ENCODE assay signal across 16 cellular contexts in the genomic region with DNA sequence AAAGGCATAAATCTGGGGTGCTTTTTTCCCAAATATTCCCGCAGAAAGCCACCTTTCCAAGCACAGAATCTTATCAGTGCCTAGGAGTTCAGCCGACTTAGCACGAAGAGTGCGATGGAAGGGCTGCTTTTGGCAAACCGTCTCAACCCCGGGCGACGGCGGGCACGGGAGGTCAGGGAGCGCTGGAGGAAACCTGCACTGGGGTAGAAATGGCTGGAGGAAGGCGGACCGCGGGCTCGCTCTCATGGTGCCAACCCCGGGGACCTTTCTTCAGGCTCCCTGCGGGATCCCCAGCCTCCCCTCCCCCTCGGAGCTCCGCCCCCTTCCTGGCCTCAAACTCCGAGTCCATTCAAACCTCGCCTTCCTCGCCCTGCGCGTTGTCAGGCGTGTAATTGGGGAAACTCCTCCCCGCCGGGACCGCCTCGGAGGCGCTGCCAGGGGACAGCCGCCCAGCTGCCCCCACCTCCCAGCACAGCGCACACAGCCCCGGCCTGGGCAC. TPM values are rescaled to one million over a fixed set of nuclear protein-coding genes. Genes with fewer than 3 reads are reported as not detected.
DNase-seq lines count a peak whose midpoint lies in the region; ATAC-seq and TF ChIP-seq lines count a peak whose summit lies in the region.
"Had no signal": no experiment of that assay in that cellular context is flagged by ENCODE, and none has a peak within 500 bp of the region (broad histone marks: within the 10 kb centered on the region; RNA-seq: fewer than 3 reads in every experiment).

GABRG3 (plus strand) TSS at position 470 of the 499 bp plus-strand sequence.

- H4K20me1 ChIP-seq in PC-3 (ENCODE audit: low read length) (no peaks in the 10 kb centered on the region), hepatocyte (ENCODE audit: insufficient read depth, poor library complexity, severe bottlenecking) (no peaks in the 10 kb centered on the region)

- H3K4me2 ChIP-seq in PC-3 (ENCODE audit: low read length) (peak within 1 kb of the TSS; percentile 55), hepatocyte (peak within 1 kb of the TSS; percentile 92)

- H3K36me3 ChIP-seq in PC-3 (ENCODE audit: low read depth, low read length) (no peaks in the 10 kb centered on the region), hepatocyte (replicated peaks; ENCODE audit: insufficient read depth, low read depth) (no peaks in the 10 kb centered on the region)

- no peaks in the 10 kb centered on the region for H3F3A ChIP-seq in PC-3 (ENCODE audit: low read length, unreplicated experiment)

- DNase-seq in DMS53 (lab: John Stamatoyannopoulos, UW) (peak; percentile 46), DMS53 treated with DMSO at 0.1 percent for 48 hours (lab: John Stamatoyannopoulos, UW; ENCODE audit: unreplicated experiment) (no peak), PC-3 (peak; percentile 12), hepatocyte (ENCODE audit: low spot score) (peak; percentile 44), skeletal muscle cell (ENCODE audit: low read depth) (no peak), left lobe of liver (ENCODE audit: low spot score) (no peak)
- no peak for DNase-seq in NK-92 treated with Interleukin-12 subunit alpha and Interleukin-12 subunit beta, amount 100 ng/mL, for 24 hours (lab: John Stamatoyannopoulos, UW)
- DNase-seq: activated CD4-positive, alpha-beta T cell treated with anti-CD3 and anti-CD28 coated beads, Interleukin-2, amount 50 U/mL, for 48 hours; activated naive CD4-positive, alpha-beta T cell treated with anti-CD3 and anti-CD28 coated beads, Interleukin-2, amount 50 U/mL, for 16 hours; HFFc6; kidney; NCI-H1048; SHP77 treated with DMSO at 0.1 percent for 48 hours had no signal

- BruUV-seq in PC-3 (replicated peaks; lab: Mats Ljungman, UMichigan) = no TSS peak

- POLR2A ChIA-PET in PC-3 (lab: Charles Lee; ENCODE audit: unreplicated experiment) = no interaction called here

- H3K9me3 ChIP-seq in PC-3 (ENCODE audit: low read length) = no peaks in the 10 kb centered on the region
- H3K9me3 ChIP-seq in hepatocyte (ENCODE audit: low read depth) = no peaks in the 10 kb centered on the region

- H3K4me3 ChIP-seq in PC-3 (ENCODE audit: low read length) = peak within 1 kb of the TSS; percentile 51
- peak within 1 kb of the TSS; percentile 64 for H3K4me3 ChIP-seq in hepatocyte
- H3K4me3 ChIP-seq in skeletal muscle cell (ENCODE audit: low read depth, low read length) = peak within 1 kb of the TSS; percentile 27

- H2AFZ ChIP-seq in PC-3 (ENCODE audit: low read length) (peak within 1 kb of the TSS; percentile 49), hepatocyte (peak within 1 kb of the TSS; percentile 58)

- CTCF ChIA-PET in PC-3 (lab: Charles Lee) = no interaction called here

- H3K4me1 ChIP-seq in PC-3 (ENCODE audit: insufficient read depth, low read length) = no peaks in the 10 kb centered on the region
- H3K4me1 ChIP-seq in hepatocyte (ENCODE audit: insufficient read depth) = no peaks in the 10 kb centered on the region

- H3K27me3 ChIP-seq in PC-3 (ENCODE audit: low read length) (peaks cover 22% of the 10 kb centered on the region), hepatocyte (peaks cover 62% of the 10 kb centered on the region)

- WGBS in hepatocyte (ENCODE audit: low lambda C conversion rate, missing lambda C conversion rate) = 1% methylated on average over 26 of the region's 33 CpGs

- H3K27ac ChIP-seq in PC-3 (ENCODE audit: low read length) (no peak within 1 kb of the TSS), hepatocyte (no peak within 1 kb of the TSS)

- no peaks in the 10 kb centered on the region for H3K79me2 ChIP-seq in PC-3 (ENCODE audit: low read length)
- H3K79me2 ChIP-seq in hepatocyte = no peaks in the 10 kb centered on the region

- H3K9me2 ChIP-seq in PC-3 (replicated peaks; ENCODE audit: low read length) (no peaks in the 10 kb centered on the region), hepatocyte (replicated peaks; ENCODE audit: insufficient read depth) (no peaks in the 10 kb centered on the region)

- intact Hi-C loops in PC-3 (cut with micrococcal nuclease) = no loop called here

- TF ChIP-seq CTCF in PC-3 (conservative IDR thresholded peaks at IDR 0.05; ENCODE audit: low read depth, low read length) = no peak
- TF ChIP-seq CTCF in hepatocyte (IDR thresholded peaks at IDR 0.05; ENCODE audit: poor library complexity) = no peak

- no peak within 1 kb of the TSS for H3K9ac ChIP-seq in PC-3 (ENCODE audit: low read length)

- ATAC-seq in PC-3 = no peak; the same call in 1 of the 2 replicates
- ATAC-seq in GM21381 (IDR thresholded peaks at IDR 0.05; ENCODE audit: unreplicated experiment) = no peak
- no peak for ATAC-seq in left lobe of liver

RNA-seq across cellular contexts. Expression of gene GABRG3, which starts in this region (rescaled TPM):
- 0.11 and 2.0 TPM in 2 replicates for total RNA-seq in PC-3 (2014; rRNA removed)
- total RNA-seq in hepatocyte = 0.43 and 1.0 TPM in 2 replicates
- polyA plus RNA-seq in hepatocyte = 0.15 and 0.83 TPM in 2 replicates
- total RNA-seq in left lobe of liver = 0.03 TPM
- total RNA-seq: A172, HFFc6, kidney, posterior vena cava had no signal

Comparison
In these comparisons a context has a peak if more than half of its experiments do, and no peak if none do; other contexts are left out.
1. DNase-seq: peak in DMS53 (single experiment), PC-3 (single experiment) and hepatocyte (single experiment); none in DMS53 treated with DMSO at 0.1 percent for 48 hours (single experiment), skeletal muscle cell (single experiment), left lobe of liver (single experiment) and NK-92 treated with Interleukin-12 subunit alpha and Interleukin-12 subunit beta, amount 100 ng/mL, for 24 hours (single experiment).
2. Peak in every context shown above with its lines, with median percentiles within 50 percentile points of each other: H3K4me3 ChIP-seq.